Comparison of ENCODE assay signal across 15 cellular contexts in genomic region chr2:71465356-71465755, GRCh38. TPM values are rescaled to one million over a fixed set of nuclear protein-coding genes. Genes with fewer than 3 reads are reported as not detected.
DNase-seq lines count a peak whose midpoint lies in the region; ATAC-seq and TF ChIP-seq lines count a peak whose summit lies in the region.
"Had no signal": no experiment of that assay in that cellular context is flagged by ENCODE, and none has a peak within 500 bp of the region (broad histone marks: within the 10 kb centered on the region; RNA-seq: fewer than 3 reads in every experiment).

No MANE protein-coding gene starts in this region.

- H3K4me1 ChIP-seq in H9 (ENCODE audit: insufficient read depth, low read length), result no peaks in the 10 kb centered on the region; the same call in 1 of the 2 replicates
- peaks cover 55% of the 10 kb centered on the region for H3K4me1 ChIP-seq in mesenchymal stem cell (ENCODE audit: control insufficient read depth, insufficient read depth, low read depth, low read length)
- peaks cover 7% of the 10 kb centered on the region for H3K4me1 ChIP-seq in upper lobe of right lung

- H4K8ac ChIP-seq in H9 (replicated peaks; ENCODE audit: insufficient read length, low read depth, low read length), result no peak overlapping the region
- H4K8ac ChIP-seq in mesenchymal stem cell (ENCODE audit: low read length), result no peak overlapping the region

- no peak overlapping the region for H2BK20ac ChIP-seq in H9 (ENCODE audit: low read depth, low read length, poor library complexity, severe bottlenecking)

- DNase-seq in H9 (no peak), WTC11 (ENCODE audit: low spot score) (no peak), mesenchymal stem cell (no peak), upper lobe of right lung (peak; percentile 26), NCI-H526 (lab: John Stamatoyannopoulos, UW) (no peak), ACHN (no peak)
- DNase-seq: KG1, NCI-H1092 treated with DMSO at 0.1 percent for 48 hours, NCI-H1694, NCI-H2107, NCI-H446, NCI-H774 had no signal

- H3K9ac ChIP-seq in H9 (ENCODE audit: extremely low read depth, insufficient read length, low read length) (no peak overlapping the region), mesenchymal stem cell (ENCODE audit: low read length) (no peak overlapping the region)
- H3K9ac ChIP-seq: BLaER1 had no signal

- no peaks in the 10 kb centered on the region for H3K36me3 Mint-ChIP-seq in H9 (ENCODE audit: insufficient read depth in 1 of 3, low read depth in 3 of 3)
- H3K36me3 Mint-ChIP-seq in WTC11, result no peaks in the 10 kb centered on the region

- peak overlapping the region; percentile 73 for H3K4me2 ChIP-seq in H9 (ENCODE audit: insufficient read depth, insufficient read length, low read length)
- H3K4me2 ChIP-seq in mesenchymal stem cell (ENCODE audit: low read length, poor library complexity, severe bottlenecking), result peak overlapping the region; percentile 83

- no peak overlapping the region for H3K4me3 ChIP-seq in mesenchymal stem cell (ENCODE audit: insufficient read depth in 1 of 2, low read depth in 1 of 2, low read length in 2 of 2)
- H3K4me3 ChIP-seq in upper lobe of right lung, result no peak overlapping the region

- H3K27me3 ChIP-seq in H9 (ENCODE audit: insufficient read depth, low read length) (peaks cover 61% of the 10 kb centered on the region), mesenchymal stem cell (ENCODE audit: control insufficient read depth in 1 of 2, insufficient read depth in 1 of 2, low read length in 2 of 2) (peaks cover 0 to 83% of the 10 kb centered on the region in 2 experiments), upper lobe of right lung (peaks cover 45% of the 10 kb centered on the region)

- H3K4me1 Mint-ChIP-seq in H9, result peaks cover 19 to 23% of the 10 kb centered on the region in 2 experiments
- peaks cover 26% of the 10 kb centered on the region for H3K4me1 Mint-ChIP-seq in WTC11

- ATAC-seq in WTC11 (peak; percentile 8), upper lobe of right lung (no peak), GM21619 (IDR thresholded peaks at IDR 0.05; ENCODE audit: unreplicated experiment) (no peak)

- H2AFZ ChIP-seq in H9 (ENCODE audit: low read length) (no peak overlapping the region), mesenchymal stem cell (ENCODE audit: low read depth, low read length) (no peak overlapping the region)

- H2BK15ac ChIP-seq in H9 (ENCODE audit: low read depth, low read length) (no peak overlapping the region), mesenchymal stem cell (ENCODE audit: low read depth, poor library complexity, severe bottlenecking) (no peak overlapping the region)

- no peaks in the 10 kb centered on the region for H3K79me1 ChIP-seq in H9 (ENCODE audit: insufficient read depth, low read depth, low read length, poor library complexity, severe bottlenecking)
- H3K79me1 ChIP-seq in mesenchymal stem cell (replicated peaks; ENCODE audit: low read length, poor library complexity, severe bottlenecking), result peaks cover 24% of the 10 kb centered on the region

- H3K27me3 Mint-ChIP-seq in H9 (ENCODE audit: low read depth) (peaks cover 37% of the 10 kb centered on the region), WTC11 (ENCODE audit: low read depth) (peaks cover 31% of the 10 kb centered on the region)

- H3K14ac ChIP-seq in H9 (ENCODE audit: insufficient read depth, low read length) (no peak overlapping the region), mesenchymal stem cell (ENCODE audit: low read length in 2 of 2) (no peak overlapping the region)

- no peak overlapping the region for H3K23ac ChIP-seq in H9 (ENCODE audit: insufficient read length, low read depth, low read length)
- no peak overlapping the region for H3K23ac ChIP-seq in mesenchymal stem cell (ENCODE audit: low read length in 2 of 2)

- H3K18ac ChIP-seq in H9 (ENCODE audit: insufficient read length, low read depth, low read length) (no peak overlapping the region), mesenchymal stem cell (ENCODE audit: low read depth in 1 of 2, low read length in 2 of 2) (no peak overlapping the region)

- H3K27ac ChIP-seq in H9 (ENCODE audit: insufficient read length, low read depth, low read length) (no peak overlapping the region), mesenchymal stem cell (ENCODE audit: low read length, poor library complexity, severe bottlenecking) (no peak overlapping the region), upper lobe of right lung (no peak overlapping the region)
- H3K27ac ChIP-seq: BLaER1, SK-N-MC had no signal

- intact Hi-C loops in upper lobe of right lung (cut with DNase I), result no loop called here

- H3K23me2 ChIP-seq in H9 (ENCODE audit: insufficient read length, low read depth, low read length, poor library complexity, severe bottlenecking), result peaks cover 14% of the 10 kb centered on the region

- no peak overlapping the region for H3T11ph ChIP-seq in H9 (ENCODE audit: low read length)

- no peak overlapping the region for H2BK12ac ChIP-seq in H9 (ENCODE audit: insufficient read length, low read depth, low read length)
- no peak overlapping the region for H2BK12ac ChIP-seq in mesenchymal stem cell (ENCODE audit: low read length in 2 of 2)

- H4K91ac ChIP-seq in H9 (ENCODE audit: insufficient read length, low read depth, low read length), result no peak overlapping the region
- no peak overlapping the region for H4K91ac ChIP-seq in mesenchymal stem cell (ENCODE audit: low read length)

- H3K4me3 Mint-ChIP-seq in H9 (no peak overlapping the region), WTC11 (no peak overlapping the region)

- no peak overlapping the region for H4K5ac ChIP-seq in H9 (ENCODE audit: insufficient read length, low read depth, low read length)

- H2AK5ac ChIP-seq in H9 (ENCODE audit: insufficient read length, low read length), result no peak overlapping the region
- H2AK5ac ChIP-seq in mesenchymal stem cell (ENCODE audit: low read length, severe bottlenecking), result peak overlapping the region; percentile 50

- no peaks in the 10 kb centered on the region for H4K20me1 ChIP-seq in H9 (ENCODE audit: control insufficient read depth, insufficient read depth, insufficient read length)

- no peak for TF ChIP-seq CTCF in H9 (conservative IDR thresholded peaks at IDR 0.05)
- no peak for TF ChIP-seq CTCF in WTC11 (IDR thresholded peaks at IDR 0.05)
- no peak for TF ChIP-seq CTCF in upper lobe of right lung (IDR thresholded peaks at IDR 0.05)

- H3K27ac Mint-ChIP-seq in H9 (no peak overlapping the region), WTC11 (no peak overlapping the region)

- CTCF ChIA-PET in WTC11 (lab: Charles Lee), result interaction anchor here (1.1 to 10.8 kb wide), 2 partner anchors 12 to 41 kb away, joined by 3 to 108 read pairs; partner anchors contain the start of gene DYSF

- POLR2A ChIA-PET in WTC11 (lab: Charles Lee), result no interaction called here

- no peaks in the 10 kb centered on the region for H3K9me3 Mint-ChIP-seq in H9
- no peaks in the 10 kb centered on the region for H3K9me3 Mint-ChIP-seq in WTC11

- no CpG with 5 or more reads among the region's 11 CpGs for WGBS in H9 (ENCODE audit: extremely low coverage, insufficient read length, low lambda C conversion rate)
- WGBS in mesenchymal stem cell, result 46% methylated on average over 11 of the region's 11 CpGs

- H3K56ac ChIP-seq in H9 (ENCODE audit: insufficient read length, low read depth, low read length), result no peak overlapping the region

- H3K4ac ChIP-seq in H9 (ENCODE audit: low read depth, low read length) (no peak overlapping the region), mesenchymal stem cell (ENCODE audit: low read depth in 1 of 2, low read length in 2 of 2) (no peak overlapping the region)

- in situ Hi-C loops in ACHN (cut with HindIII; ENCODE audit: low pct_ligation_motif_present, low pct_unique_long_range_greater_than_20kb, low sequenced_read_pairs), result no loop called here

- no peaks in the 10 kb centered on the region for H3K9me3 ChIP-seq in H9 (ENCODE audit: control insufficient read depth, low read depth, low read length)
- H3K9me3 ChIP-seq in mesenchymal stem cell (ENCODE audit: control insufficient read depth, low read length), result peaks cover 13% of the 10 kb centered on the region
- H3K9me3 ChIP-seq in upper lobe of right lung, result no peaks in the 10 kb centered on the region

- H2BK120ac ChIP-seq in H9 (ENCODE audit: low read depth, low read length, poor library complexity, severe bottlenecking) (no peak overlapping the region), mesenchymal stem cell (ENCODE audit: low read depth, low read length) (no peak overlapping the region)

- H2BK5ac ChIP-seq in H9 (ENCODE audit: insufficient read length, low read length) (no peak overlapping the region), mesenchymal stem cell (ENCODE audit: low read depth, low read length, poor library complexity, severe bottlenecking) (no peak overlapping the region)

- H3K36me3 ChIP-seq in mesenchymal stem cell (ENCODE audit: control insufficient read depth in 1 of 2, insufficient read depth in 2 of 2, low read depth in 1 of 2, low read length in 2 of 2), result peaks cover 0 to 22% of the 10 kb centered on the region in 2 experiments
- no peaks in the 10 kb centered on the region for H3K36me3 ChIP-seq in upper lobe of right lung
- H3K36me3 ChIP-seq: BLaER1 had no signal

- H3K79me2 ChIP-seq in H9 (ENCODE audit: insufficient read depth, low read length), result no peaks in the 10 kb centered on the region

TF ChIP-seq in WTC11, 78 proteins besides CTCF, POLR2A, EP300 and RAD21 (continues in another document):
- no peak for TF ChIP-seq AR (CRISPR knock-in tag; IDR thresholded peaks at IDR 0.05)

RNA-seq across cellular contexts. Expression of gene DYSF, which starts 12.0 kb away (rescaled TPM):
- total RNA-seq in H9 (2021), result 4.8 and 5.5 TPM in 2 replicates
- 14.8 to 15.5 TPM (median 15.0 TPM) in 3 replicates for total RNA-seq in WTC11 (2021)
- polyA plus RNA-seq in mesenchymal stem cell (2013, experiment 1 of 2), result 0.33 TPM
- 0.37 TPM for polyA plus RNA-seq in mesenchymal stem cell (2013, experiment 2 of 2)
- total RNA-seq in upper lobe of right lung, result 37.7 TPM
